ENCODE assay signal across 8 cellular contexts in the genomic region with DNA sequence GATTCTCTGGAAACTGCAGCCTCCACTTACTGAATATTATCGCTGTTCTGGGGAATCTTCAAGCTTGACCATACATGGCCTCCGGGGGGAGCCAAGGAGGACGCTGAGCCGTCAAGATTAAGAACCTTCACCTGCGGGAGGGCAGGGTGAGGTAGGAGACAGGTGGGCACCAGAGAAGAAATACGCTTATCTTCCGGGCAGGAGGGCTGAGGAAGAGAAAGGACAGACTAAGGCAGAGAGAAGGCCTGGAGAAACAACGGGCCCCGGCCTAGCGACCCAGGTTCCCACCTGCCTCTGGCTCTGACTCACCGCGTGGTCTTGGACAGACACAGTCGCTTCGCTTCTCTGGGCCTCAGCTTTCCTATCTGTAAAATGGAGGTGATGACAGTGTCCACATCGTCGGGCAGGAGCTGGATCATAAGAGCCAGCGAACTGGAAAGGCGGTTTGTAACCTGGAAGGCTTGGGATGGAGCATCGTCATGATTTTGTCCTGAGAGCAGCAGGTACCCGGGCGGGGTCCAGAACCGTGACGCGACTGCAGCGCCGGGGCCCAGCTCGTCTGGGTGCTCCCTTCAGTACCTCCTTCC. TPM values are rescaled to one million over a fixed set of nuclear protein-coding genes. Genes with fewer than 3 reads are reported as not detected.
DNase-seq lines count a peak whose midpoint lies in the region; ATAC-seq and TF ChIP-seq lines count a peak whose summit lies in the region.

No MANE protein-coding gene starts in this region.

- CTCF ChIA-PET in activated CD8-positive, alpha-beta T cell treated with anti-CD3 and anti-CD28 coated beads, Interleukin-2, amount 10 ng/mL, durations not matched to agents 7 days and 5 days (lab: Charles Lee) = interaction anchor here (0.8 to 5.3 kb wide), 19 partner anchors 9 to 428 kb away, joined by 3 to 62 read pairs (median 4); a partner anchor contains a TSS

- H3K4me3 Mint-ChIP-seq in activated CD8-positive, alpha-beta T cell treated with anti-CD3 and anti-CD28 coated beads, Interleukin-2, amount 10 ng/mL, durations not matched to agents 7 days and 5 days = peak overlapping the region; percentile 90
- H3K4me3 Mint-ChIP-seq in nephron progenitor cell = peak overlapping the region; percentile 99

- no peaks in the 10 kb centered on the region for H3K9me3 Mint-ChIP-seq in activated CD8-positive, alpha-beta T cell treated with anti-CD3 and anti-CD28 coated beads, Interleukin-2, amount 10 ng/mL, durations not matched to agents 7 days and 5 days (ENCODE audit: insufficient read depth)
- no peaks in the 10 kb centered on the region for H3K9me3 Mint-ChIP-seq in nephron progenitor cell

- H3K27me3 ChIP-seq in upper lobe of right lung = no peaks in the 10 kb centered on the region

- in situ Hi-C loops in GM13976 (cut with MboI; ENCODE audit: low sequenced_read_pairs, unreplicated experiment) = no loop called here

- ATAC-seq in HG02885 (IDR thresholded peaks at IDR 0.05; ENCODE audit: poor library complexity, unreplicated experiment) (peak; percentile 31), upper lobe of right lung (peak; percentile 55)
- ATAC-seq in activated CD8-positive, alpha-beta T cell treated with anti-CD3 and anti-CD28 coated beads, Interleukin-2, amount 10 ng/mL, durations not matched to agents 7 days and 5 days = peak; percentile 54

- intact Hi-C loops in upper lobe of right lung (cut with DNase I) = no loop called here

- peaks cover 63% of the 10 kb centered on the region for H3K36me3 ChIP-seq in upper lobe of right lung

- POLR2A ChIA-PET in activated CD8-positive, alpha-beta T cell treated with anti-CD3 and anti-CD28 coated beads, Interleukin-2, amount 10 ng/mL, durations not matched to agents 7 days and 5 days (lab: Charles Lee) = interaction anchor here (0.7 to 3.6 kb wide), 8 partner anchors 11 to 260 kb away, joined by 3 to 39 read pairs (median 3); a partner anchor contains a TSS

- no peaks in the 10 kb centered on the region for H3K27me3 Mint-ChIP-seq in activated CD8-positive, alpha-beta T cell treated with anti-CD3 and anti-CD28 coated beads, Interleukin-2, amount 10 ng/mL, durations not matched to agents 7 days and 5 days (ENCODE audit: low read depth)
- H3K27me3 Mint-ChIP-seq in nephron progenitor cell (ENCODE audit: low read depth, poor library complexity) = peaks cover 6% of the 10 kb centered on the region

- peak overlapping the region; percentile 89 for H3K4me3 ChIP-seq in AG09309 (ENCODE audit: control insufficient read depth, low read depth, low read length)
- peak overlapping the region; percentile 99 for H3K4me3 ChIP-seq in epithelial cell of proximal tubule (ENCODE audit: low read depth, low read length)
- H3K4me3 ChIP-seq in upper lobe of right lung = peak overlapping the region; percentile 98

- no peaks in the 10 kb centered on the region for H3K9me3 ChIP-seq in upper lobe of right lung

- peaks cover 44% of the 10 kb centered on the region for H3K36me3 Mint-ChIP-seq in activated CD8-positive, alpha-beta T cell treated with anti-CD3 and anti-CD28 coated beads, Interleukin-2, amount 10 ng/mL, durations not matched to agents 7 days and 5 days (ENCODE audit: low read depth)
- peaks cover 33% of the 10 kb centered on the region for H3K36me3 Mint-ChIP-seq in nephron progenitor cell (ENCODE audit: low read depth)

- TF ChIP-seq CTCF in AG09309 (IDR thresholded peaks at IDR 0.05; ENCODE audit: control insufficient read depth, insufficient read depth, low read depth, low read length, missing control alignments) (peak; percentile 55), GM13976 (IDR thresholded peaks at IDR 0.05; ENCODE audit: borderline replicate concordance, control extremely low read depth, extremely low read depth, insufficient read depth, missing control alignments) (peak; percentile 55), epithelial cell of proximal tubule (conservative IDR thresholded peaks at IDR 0.05; ENCODE audit: low read depth, low read length) (peak; percentile 58), nephron progenitor cell (IDR thresholded peaks at IDR 0.05) (peak; percentile 43), upper lobe of right lung (IDR thresholded peaks at IDR 0.05) (peak; percentile 40)

- peaks cover 14% of the 10 kb centered on the region for H3K4me1 ChIP-seq in upper lobe of right lung

- peak overlapping the region; percentile 71 for H3K27ac ChIP-seq in upper lobe of right lung

- DNase-seq in AG09309 (ENCODE audit: low read depth) (no peak), GM13976 (ENCODE audit: low spot score) (peak; percentile 79), NCI-H2171 treated with DMSO at 0.1 percent for 48 hours (lab: John Stamatoyannopoulos, UW) (peak; percentile 52), epithelial cell of proximal tubule (ENCODE audit: low read depth) (no peak), nephron progenitor cell (peak; percentile 47), upper lobe of right lung (no peak)
- peak; percentile 68 for DNase-seq in activated CD8-positive, alpha-beta T cell treated with anti-CD3 and anti-CD28 coated beads, Interleukin-2, amount 10 ng/mL, durations not matched to agents 7 days and 5 days

- H3K27ac Mint-ChIP-seq in activated CD8-positive, alpha-beta T cell treated with anti-CD3 and anti-CD28 coated beads, Interleukin-2, amount 10 ng/mL, durations not matched to agents 7 days and 5 days = peak overlapping the region; percentile 90
- peak overlapping the region; percentile 70 for H3K27ac Mint-ChIP-seq in nephron progenitor cell

- H3K4me1 Mint-ChIP-seq in activated CD8-positive, alpha-beta T cell treated with anti-CD3 and anti-CD28 coated beads, Interleukin-2, amount 10 ng/mL, durations not matched to agents 7 days and 5 days (ENCODE audit: low read depth) = peaks cover 31% of the 10 kb centered on the region
- H3K4me1 Mint-ChIP-seq in nephron progenitor cell = peaks cover 28% of the 10 kb centered on the region

RNA-seq across cellular contexts. Expression of a gene that starts 0.7 kb away (rescaled TPM):
- total RNA-seq in activated CD8-positive, alpha-beta T cell treated with anti-CD3 and anti-CD28 coated beads, Interleukin-2, amount 10 ng/mL, durations not matched to agents 7 days and 5 days = 10 to 100 TPM; 49.2 to 53.1 TPM
- total RNA-seq in epithelial cell of proximal tubule = 16.0 and 17.6 TPM in 2 replicates
- total RNA-seq in upper lobe of right lung = 18.3 TPM

RNA-seq across cellular contexts. Expression of a gene that starts 0.7 kb away (rescaled TPM):
- 10 to 100 TPM; 50.1 to 50.5 TPM for total RNA-seq in activated CD8-positive, alpha-beta T cell treated with anti-CD3 and anti-CD28 coated beads, Interleukin-2, amount 10 ng/mL, durations not matched to agents 7 days and 5 days
- 38.2 and 62.1 TPM in 2 replicates for total RNA-seq in epithelial cell of proximal tubule
- 38.5 TPM for total RNA-seq in upper lobe of right lung

RNA-seq across cellular contexts. Expression of a gene that starts 13.0 kb away (rescaled TPM):
- total RNA-seq in activated CD8-positive, alpha-beta T cell treated with anti-CD3 and anti-CD28 coated beads, Interleukin-2, amount 10 ng/mL, durations not matched to agents 7 days and 5 days = 10 to 100 TPM; 19.0 to 25.8 TPM
- total RNA-seq in epithelial cell of proximal tubule = 23.1 and 32.6 TPM in 2 replicates
- 20.2 TPM for total RNA-seq in upper lobe of right lung

RNA-seq across cellular contexts. Expression of a gene that starts 13.1 kb away (rescaled TPM):
- 10 to 100 TPM; 12.1 to 15.2 TPM for total RNA-seq in activated CD8-positive, alpha-beta T cell treated with anti-CD3 and anti-CD28 coated beads, Interleukin-2, amount 10 ng/mL, durations not matched to agents 7 days and 5 days
- 9.7 and 16.0 TPM in 2 replicates for total RNA-seq in epithelial cell of proximal tubule
- 35.2 TPM for total RNA-seq in upper lobe of right lung

RNA-seq across cellular contexts. Expression of a gene that starts 51.1 kb away (rescaled TPM):
- under 1 TPM; 0.26 to 0.32 TPM for total RNA-seq in activated CD8-positive, alpha-beta T cell treated with anti-CD3 and anti-CD28 coated beads, Interleukin-2, amount 10 ng/mL, durations not matched to agents 7 days and 5 days
- total RNA-seq in epithelial cell of proximal tubule = 0.29 and 0.58 TPM in 2 replicates
- total RNA-seq in upper lobe of right lung = 1.0 TPM

Comparison
In these comparisons a context has a peak if more than half of its experiments do, and no peak if none do; other contexts are left out.
1. DNase-seq: peak in GM13976 (single experiment), NCI-H2171 treated with DMSO at 0.1 percent for 48 hours (single experiment), activated CD8-positive, alpha-beta T cell treated with anti-CD3 and anti-CD28 coated beads, Interleukin-2, amount 10 ng/mL, durations not matched to agents 7 days and 5 days (single experiment) and nephron progenitor cell (single experiment); none in AG09309 (single experiment), epithelial cell of proximal tubule (single experiment) and upper lobe of right lung (single experiment).
2. Peak in every context shown above with its lines, with median percentiles within 50 percentile points of each other: H3K4me3 ChIP-seq, CTCF ChIP-seq and ATAC-seq.